Comparison of ENCODE assay signal across 1 cellular context in genomic region chr12:114780746-114781399, GRCh38.
TF ChIP-seq lines count a peak whose summit lies in the region.

No MANE protein-coding gene starts in this region.

TF ChIP-seq in HEK293, 187 proteins besides CTCF, POLR2A, EP300 and RAD21 (continued from another document):
- TF ChIP-seq, protein P1, sequence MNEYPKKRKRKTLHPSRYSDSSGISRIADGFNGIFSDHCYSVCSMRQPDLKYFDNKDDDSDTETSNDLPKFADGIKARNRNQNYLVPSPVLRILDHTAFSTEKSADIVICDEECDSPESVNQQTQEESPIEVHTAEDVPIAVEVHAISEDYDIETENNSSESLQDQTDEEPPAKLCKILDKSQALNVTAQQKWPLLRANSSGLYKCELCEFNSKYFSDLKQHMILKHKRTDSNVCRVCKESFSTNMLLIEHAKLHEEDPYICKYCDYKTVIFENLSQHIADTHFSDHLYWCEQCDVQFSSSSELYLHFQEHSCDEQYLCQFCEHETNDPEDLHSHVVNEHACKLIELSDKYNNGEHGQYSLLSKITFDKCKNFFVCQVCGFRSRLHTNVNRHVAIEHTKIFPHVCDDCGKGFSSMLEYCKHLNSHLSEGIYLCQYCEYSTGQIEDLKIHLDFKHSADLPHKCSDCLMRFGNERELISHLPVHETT (tag by site-specific recombination; IDR thresholded peaks at IDR 0.05), result no peak
TF ChIP-seq in HEK293: peak in this region for 4.
